Comparison of ENCODE assay signal across 19 cellular contexts in genomic region chr1:79587229-79587628, GRCh38.
"Had no signal": no experiment of that assay in that cellular context is flagged by ENCODE, and none has a peak within 500 bp of the region (broad histone marks: within the 10 kb centered on the region; RNA-seq: fewer than 3 reads in every experiment).

No MANE protein-coding gene starts in this region.

- H3K27ac Mint-ChIP-seq: immature natural killer cell; progenitor cell of endocrine pancreas; stimulated activated naive CD8-positive, alpha-beta T cell treated with anti-CD3 and anti-CD28 coated beads, Interleukin-15, Interleukin-2, amounts not matched to agents 100 ng/mL and 50 ng/mL, for 24 hours had no signal

- ATAC-seq: activated T-cell treated with anti-CD3 and anti-CD28 coated beads, Interleukin-2, amount 50 U/mL, for 4 hours; gastroesophageal sphincter; left ventricle myocardium superior had no signal

- H3K27me3 ChIP-seq: ascending aorta, gastroesophageal sphincter, right atrium auricular region, vagina had no signal

- H3K4me3 Mint-ChIP-seq: activated T-cell treated with anti-CD3 and anti-CD28 coated beads, Interleukin-2, amount 50 U/mL, for 4 hours; immature natural killer cell; neural crest cell; stimulated activated naive CD8-positive, alpha-beta T cell treated with anti-CD3 and anti-CD28 coated beads, Interleukin-15, Interleukin-2, amounts not matched to agents 100 ng/mL and 50 ng/mL, for 24 hours had no signal

- DNase-seq: activated CD4-positive, alpha-beta T cell treated with anti-CD3 and anti-CD28 coated beads, Interleukin-2, amount 50 U/mL, for 1 hour; activated CD4-positive, CD25-positive, alpha-beta regulatory T cell treated with anti-CD3 and anti-CD28 coated beads, Interleukin-2, amount 50 U/mL, for 72 hours; activated CD8-positive, alpha-beta memory T cell treated with anti-CD3 and anti-CD28 coated beads, Interleukin-2, amount 50 U/mL, for 4 hours; activated effector memory CD4-positive, alpha-beta T cell treated with anti-CD3 and anti-CD28 coated beads, Interleukin-2, amount 50 U/mL, for 16 hours; activated naive CD4-positive, alpha-beta T cell treated with anti-CD3 and anti-CD28 coated beads, Interleukin-2, amount 50 U/mL, for 16 hours; activated T-cell treated with anti-CD3 and anti-CD28 coated beads, Interleukin-2, amount 50 U/mL, for 4 hours; dermis blood vessel endothelial cell; effector memory CD4-positive, alpha-beta T cell; immature natural killer cell; kidney glomerular epithelial cell; left ventricle myocardium superior; trophoblast cell had no signal

- H3K27me3 Mint-ChIP-seq: progenitor cell of endocrine pancreas; stimulated activated naive CD8-positive, alpha-beta T cell treated with anti-CD3 and anti-CD28 coated beads, Interleukin-15, Interleukin-2, amounts not matched to agents 100 ng/mL and 50 ng/mL, for 24 hours had no signal

- H3K4me1 ChIP-seq: ascending aorta, gastroesophageal sphincter, right atrium auricular region, vagina had no signal

- H3K36me3 ChIP-seq: ascending aorta, gastroesophageal sphincter, right atrium auricular region, vagina had no signal

- H3K36me3 Mint-ChIP-seq: immature natural killer cell had no signal

- H3K27ac ChIP-seq: ascending aorta, gastroesophageal sphincter, right atrium auricular region, vagina had no signal

- H3K4me1 Mint-ChIP-seq: immature natural killer cell had no signal

- H3K9me3 ChIP-seq: ascending aorta, gastroesophageal sphincter, right atrium auricular region, vagina had no signal

- H3K4me3 ChIP-seq: ascending aorta, gastroesophageal sphincter, right atrium auricular region, vagina had no signal
